ENCODE assay signal across 18 cellular contexts in genomic region chr10:49131507-49132385, GRCh38. TPM values are rescaled to one million over a fixed set of nuclear protein-coding genes. Genes with fewer than 3 reads are reported as not detected.
"Had no signal": no experiment of that assay in that cellular context is flagged by ENCODE, and none has a peak within 500 bp of the region (broad histone marks: within the 10 kb centered on the region; RNA-seq: fewer than 3 reads in every experiment).

No MANE protein-coding gene starts in this region.

- H3K9me3 Mint-ChIP-seq: stimulated activated memory B cell treated with anti-CD40 and anti-IgM and Interleukin-4, amounts not matched to agents 10 μg/mL and 1 μg/mL and 100 μg/mL, for 72 hours had no signal

- H3K4me3 ChIP-seq: cardiac muscle cell, esophagus muscularis mucosa, lung, thyroid gland had no signal

- H3K27ac ChIP-seq: cardiac muscle cell, esophagus muscularis mucosa, thyroid gland had no signal

- ATAC-seq: naive thymus-derived CD4-positive, alpha-beta T cell; SK-N-SH treated with all-trans-retinoic acid at 6 μM for 48 hours; stimulated activated memory B cell treated with anti-CD40 and anti-IgM and Interleukin-4, amounts not matched to agents 10 μg/mL and 1 μg/mL and 100 μg/mL, for 72 hours had no signal

- H3K36me3 ChIP-seq: cardiac muscle cell, esophagus muscularis mucosa, thyroid gland had no signal

- H3K27ac Mint-ChIP-seq: naive thymus-derived CD4-positive, alpha-beta T cell; stimulated activated memory B cell treated with anti-CD40 and anti-IgM and Interleukin-4, amounts not matched to agents 10 μg/mL and 1 μg/mL and 100 μg/mL, for 72 hours had no signal

- H3K27me3 ChIP-seq: cardiac muscle cell, esophagus muscularis mucosa, thyroid gland had no signal

- DNase-seq: activated CD4-positive, alpha-beta T cell treated with anti-CD3 and anti-CD28 coated beads for 1 hour; activated CD4-positive, alpha-beta T cell treated with anti-CD3 and anti-CD28 coated beads, Interleukin-2, amount 50 U/mL, for 4 hours; activated naive CD4-positive, alpha-beta T cell treated with anti-CD3 and anti-CD28 coated beads, Interleukin-2, amount 50 U/mL, for 16 hours; activated T-cell treated with anti-CD3 and anti-CD28 coated beads, Interleukin-2, amount 50 U/mL, for 1 hour; glutamatergic neuron; midbrain; naive thymus-derived CD4-positive, alpha-beta T cell; occipital lobe; stimulated activated CD4-positive, alpha-beta T cell treated with anti-CD3 and anti-CD28 coated beads, Interleukin-2, amount 100 ng/mL, for 48 hours; T-helper 1 cell; T1000; thyroid gland had no signal

- H3K4me3 Mint-ChIP-seq: naive thymus-derived CD4-positive, alpha-beta T cell; stimulated activated memory B cell treated with anti-CD40 and anti-IgM and Interleukin-4, amounts not matched to agents 10 μg/mL and 1 μg/mL and 100 μg/mL, for 72 hours had no signal

- H3K36me3 Mint-ChIP-seq: stimulated activated memory B cell treated with anti-CD40 and anti-IgM and Interleukin-4, amounts not matched to agents 10 μg/mL and 1 μg/mL and 100 μg/mL, for 72 hours had no signal

- H3K9me3 ChIP-seq: esophagus muscularis mucosa, thyroid gland had no signal

RNA-seq across cellular contexts. Expression of gene FAM170B, which starts 2.1 kb away (rescaled TPM):
- total RNA-seq: cardiac muscle cell, esophagus muscularis mucosa, occipital lobe, thyroid gland had no signal
- polyA plus RNA-seq: adipose tissue; cardiac muscle cell; naive thymus-derived CD4-positive, alpha-beta T cell had no signal

RNA-seq across cellular contexts. Expression of gene VSTM4, which starts 16.4 kb away (rescaled TPM):
- polyA plus RNA-seq: naive thymus-derived CD4-positive, alpha-beta T cell had no signal

RNA-seq across cellular contexts. Expression of gene TMEM273, which starts 56.4 kb away (rescaled TPM):
- total RNA-seq: cardiac muscle cell had no signal
- polyA plus RNA-seq: cardiac muscle cell had no signal
